Comparison of ENCODE assay signal across 8 cellular contexts in the genomic region with DNA sequence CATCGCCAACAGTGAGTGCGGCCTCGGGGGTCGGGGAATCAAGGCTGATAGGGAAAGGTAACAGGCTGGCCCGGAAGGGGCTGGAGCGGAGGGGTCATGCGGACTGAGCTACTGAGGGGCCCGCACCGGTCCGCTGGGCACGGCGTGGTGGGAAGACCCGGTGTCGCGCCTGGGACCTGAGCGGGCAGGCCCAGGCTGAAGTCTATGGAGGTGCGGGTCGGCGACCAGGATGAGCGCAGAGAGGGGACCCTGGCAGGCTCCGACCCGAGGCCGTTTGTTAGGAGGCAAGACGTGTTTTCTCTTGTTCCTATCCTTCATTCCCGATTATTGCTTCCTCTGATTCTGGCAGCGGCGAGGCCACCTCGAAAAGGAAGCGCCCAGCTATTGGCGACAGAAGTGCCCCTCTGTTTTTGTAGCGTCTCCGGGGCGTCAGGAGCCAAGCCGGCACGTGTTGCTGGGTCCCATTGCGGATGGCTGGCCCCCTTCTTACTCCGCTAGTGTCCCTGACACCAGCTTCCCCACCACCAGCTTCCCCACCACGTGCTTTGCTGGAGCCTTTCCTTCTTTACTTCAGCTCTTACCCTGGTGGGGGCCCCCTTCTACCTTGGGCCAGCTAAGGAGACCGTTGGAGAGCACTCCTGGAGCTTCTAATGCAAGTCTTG. TPM values are rescaled to one million over a fixed set of nuclear protein-coding genes. Genes with fewer than 3 reads are reported as not detected.
DNase-seq lines count a peak whose midpoint lies in the region; ATAC-seq and TF ChIP-seq lines count a peak whose summit lies in the region.

No MANE protein-coding gene starts in this region.

- peak overlapping the region; percentile 51 to 95 (median 89) for H3K27ac ChIP-seq in gastroesophageal sphincter

- no peaks in the 10 kb centered on the region for H3K9me3 Mint-ChIP-seq in IgD-negative memory B cell

- H3K4me3 ChIP-seq in gastroesophageal sphincter = peak overlapping the region; percentile 88 to 92

- TF ChIP-seq POLR2A in gastroesophageal sphincter (IDR thresholded peaks at IDR 0.05) = no peak

- H3K4me1 ChIP-seq in gastroesophageal sphincter = peaks cover 6 to 37% (median 20%) of the 10 kb centered on the region in 3 donors

- 0% methylated on average over 16 to 33 of the region's 39 CpGs for WGBS in gastroesophageal sphincter (ENCODE audit: low coverage in 1 of 2), 2 donors

- peak; percentile 7 to 17 for DNase-seq in AML-193 (lab: John Stamatoyannopoulos, UW)
- DNase-seq in activated T-cell treated with anti-CD3 and anti-CD28 coated beads, Interleukin-2, amount 50 U/mL, for 48 hours = peak; percentile 57 to 58
- peak; percentile 84 for DNase-seq in posterior vena cava (ENCODE audit: low spot score)
- no peak for DNase-seq in NCI-H187 (lab: John Stamatoyannopoulos, UW)
- DNase-seq in mucosa of gallbladder (ENCODE audit: low spot score) = no peak

- TF ChIP-seq CTCF in gastroesophageal sphincter (IDR thresholded peaks at IDR 0.05) = no peak

- peak overlapping the region; percentile 86 to 97 (median 93) for H3K27ac Mint-ChIP-seq in IgD-negative memory B cell

- H3K27me3 Mint-ChIP-seq in IgD-negative memory B cell = no peaks in the 10 kb centered on the region

- peaks cover 0 to 35% of the 10 kb centered on the region in 2 donors for H3K36me3 ChIP-seq in gastroesophageal sphincter

- peaks cover 2% of the 10 kb centered on the region for H3K36me3 Mint-ChIP-seq in IgD-negative memory B cell

- TF ChIP-seq EP300 in gastroesophageal sphincter (IDR thresholded peaks at IDR 0.05) = no peak

- peak; percentile 14 for ATAC-seq in GM19455 (IDR thresholded peaks at IDR 0.05; ENCODE audit: unreplicated experiment)
- ATAC-seq in gastroesophageal sphincter = peak; percentile 9

- peaks cover 7 to 28% (median 27%) of the 10 kb centered on the region in 3 donors for H3K4me1 Mint-ChIP-seq in IgD-negative memory B cell

- peak overlapping the region; percentile 94 to 100 (median 98) for H3K4me3 Mint-ChIP-seq in IgD-negative memory B cell

- no peaks in the 10 kb centered on the region for H3K27me3 ChIP-seq in gastroesophageal sphincter

- no peaks in the 10 kb centered on the region for H3K9me3 ChIP-seq in gastroesophageal sphincter

- intact Hi-C loops in posterior vena cava (cut with DNase I) = no loop called here

RNA-seq across cellular contexts. Expression of gene PA2G4, which starts 0.6 kb away (rescaled TPM):
- polyA plus RNA-seq in IgD-negative memory B cell = 112 TPM
- total RNA-seq in gastroesophageal sphincter (100 to 1,000 TPM in 3 of 4 donors, 10 to 100 TPM in 1; 99.4 to 115 (median 110) TPM), posterior vena cava (10 to 100 TPM; 59.3 to 71.7 TPM), mucosa of gallbladder (64.9 TPM)

RNA-seq across cellular contexts. Expression of gene RPL41, which starts 11.5 kb away (rescaled TPM):
- 8,874 TPM for polyA plus RNA-seq in IgD-negative memory B cell
- total RNA-seq in gastroesophageal sphincter = 1,000 to 10,000 TPM; 1,487 to 4,346 (median 2,874) TPM
- total RNA-seq in posterior vena cava = 1,000 to 10,000 TPM; 2,364 to 2,753 TPM
- 2,534 TPM for total RNA-seq in mucosa of gallbladder

RNA-seq across cellular contexts. Expression of gene ZC3H10, which starts 13.1 kb away (rescaled TPM):
- 2.9 TPM for polyA plus RNA-seq in IgD-negative memory B cell
- 1 to 10 TPM; 5.0 to 7.4 (median 5.8) TPM for total RNA-seq in gastroesophageal sphincter
- total RNA-seq in posterior vena cava = 1 to 10 TPM; 7.9 to 8.0 TPM
- 5.4 TPM for total RNA-seq in mucosa of gallbladder

RNA-seq across cellular contexts. Expression of gene ESYT1, which starts 23.1 kb away (rescaled TPM):
- 156 TPM for polyA plus RNA-seq in IgD-negative memory B cell
- 100 to 1,000 TPM; 128 to 234 (median 167) TPM for total RNA-seq in gastroesophageal sphincter
- total RNA-seq in posterior vena cava = 100 to 1,000 TPM; 113 to 120 TPM
- total RNA-seq in mucosa of gallbladder = 111 TPM

RNA-seq across cellular contexts. Expression of gene ERBB3, which starts 25.0 kb away (rescaled TPM):
- 0.83 TPM for polyA plus RNA-seq in IgD-negative memory B cell
- 10 to 100 TPM; 17.3 to 41.1 (median 22.3) TPM for total RNA-seq in gastroesophageal sphincter
- total RNA-seq in posterior vena cava = 1 to 10 TPM in 1 of 2 donors, under 1 TPM in 1; 0.71 to 1.4 TPM
- 228 TPM for total RNA-seq in mucosa of gallbladder

Comparison
In these comparisons a context has a peak if more than half of its experiments do, and no peak if none do; other contexts are left out.
1. DNase-seq: peak in AML-193 (2 of 2), activated T-cell treated with anti-CD3 and anti-CD28 coated beads, Interleukin-2, amount 50 U/mL, for 48 hours (2 of 2) and posterior vena cava (single experiment); none in NCI-H187 (0 of 2) and mucosa of gallbladder (single experiment).